21 cellular contexts compared by ENCODE assay signal in the genomic region with DNA sequence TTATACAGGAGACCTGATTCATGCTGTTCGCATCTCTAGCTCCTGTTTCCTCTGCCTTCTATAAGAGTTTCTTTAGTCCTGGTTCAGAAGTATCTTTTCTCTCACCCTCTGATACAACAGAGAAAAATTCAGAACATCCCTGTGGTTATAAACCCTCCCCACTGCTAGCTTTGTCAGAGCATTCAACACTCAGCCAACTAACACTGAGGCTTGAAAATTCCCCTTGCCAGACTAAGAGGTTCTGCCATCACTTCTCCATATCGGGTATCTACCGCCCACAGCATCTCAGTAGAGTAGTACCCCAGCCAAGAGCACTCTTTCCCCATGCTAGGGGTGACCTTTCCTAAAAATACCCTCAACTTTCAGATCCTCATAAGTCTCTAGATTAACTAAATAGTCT. TPM values are rescaled to one million over a fixed set of nuclear protein-coding genes. Genes with fewer than 3 reads are reported as not detected.
DNase-seq lines count a peak whose midpoint lies in the region; ATAC-seq, FAIRE-seq and TF ChIP-seq lines count a peak whose summit lies in the region.
"Had no signal": no experiment of that assay in that cellular context is flagged by ENCODE, and none has a peak within 500 bp of the region (broad histone marks: within the 10 kb centered on the region; RNA-seq: fewer than 3 reads in every experiment).

No MANE protein-coding gene starts in this region.

- H3K9me3 ChIP-seq in gastrocnemius medialis (no peaks in the 10 kb centered on the region), vagina (no peaks in the 10 kb centered on the region)
- H3K9me3 ChIP-seq: Peyer's patch, psoas muscle had no signal

- peak; percentile 27 for DNase-seq in A172 (ENCODE audit: low spot score)
- no peak for DNase-seq in GM18507 (ENCODE audit: extremely low spot score, insufficient read length, low read depth)
- DNase-seq in astrocyte of the cerebellum (ENCODE audit: low read depth) = peak; percentile 51
- peak; percentile 89 for DNase-seq in iris pigment epithelial cell (ENCODE audit: low read depth)
- DNase-seq in gastrocnemius medialis = no peak
- no peak for DNase-seq in HuH-7 (ENCODE audit: low spot score)
- no peak for DNase-seq in NCI-H524 (lab: John Stamatoyannopoulos, UW)
- DNase-seq in vagina (ENCODE audit: extremely low spot score in 2 of 2) = no peak
- DNase-seq: aorta, natural killer cell, NCI-H1048, NCI-H2171 treated with DMSO at 0.1 percent for 48 hours, Peyer's patch, psoas muscle, substantia nigra had no signal

- FAIRE-seq in GM18507 (lab: Jason Lieb, UNC) = peak; percentile 64
- FAIRE-seq: A204.1 had no signal

- TF ChIP-seq POLR2A in gastrocnemius medialis (IDR thresholded peaks at IDR 0.05) (no peak), vagina (IDR thresholded peaks at IDR 0.05) (no peak)

- no peaks in the 10 kb centered on the region for H3K36me3 ChIP-seq in gastrocnemius medialis
- no peaks in the 10 kb centered on the region for H3K36me3 ChIP-seq in vagina
- H3K36me3 ChIP-seq: Peyer's patch had no signal

- TF ChIP-seq CTCF in astrocyte of the cerebellum (IDR thresholded peaks at IDR 0.05; ENCODE audit: low read depth, low read length, missing control alignments) (no peak), gastrocnemius medialis (IDR thresholded peaks at IDR 0.05 in 4 of 5, conservative IDR thresholded peaks at IDR 0.05 in 1 of 5) (no peak), vagina (IDR thresholded peaks at IDR 0.05) (no peak)

- H3K4me1 ChIP-seq in gastrocnemius medialis = peaks cover 0 to 10% of the 10 kb centered on the region in 2 donors
- H3K4me1 ChIP-seq in vagina = no peaks in the 10 kb centered on the region
- H3K4me1 ChIP-seq: Peyer's patch, psoas muscle had no signal

- intact Hi-C loops in gastrocnemius medialis (cut with DNase I; ENCODE audit: low total_unique reads) = no loop called here
- intact Hi-C loops in vagina (cut with DNase I) = no loop called here

- H3K4me3 ChIP-seq in astrocyte of the cerebellum (ENCODE audit: low read depth, low read length) = no peak overlapping the region
- no peak overlapping the region for H3K4me3 ChIP-seq in gastrocnemius medialis
- H3K4me3 ChIP-seq in vagina = no peak overlapping the region
- H3K4me3 ChIP-seq: Peyer's patch, psoas muscle had no signal

- H3K27me3 ChIP-seq in gastrocnemius medialis (no peaks in the 10 kb centered on the region), vagina (no peaks in the 10 kb centered on the region)
- H3K27me3 ChIP-seq: Peyer's patch had no signal

- in situ Hi-C loops in astrocyte of the cerebellum (cut with HindIII; ENCODE audit: low sequenced_read_pairs) = no loop called here
- in situ Hi-C loops in gastrocnemius medialis (cut with MboI; ENCODE audit: low sequenced_read_pairs in 4 of 4) = no loop called here

- ATAC-seq in gastrocnemius medialis = no peak
- ATAC-seq: esophagus mucosa, natural killer cell, psoas muscle had no signal

- H3K27ac ChIP-seq in gastrocnemius medialis (no peak overlapping the region), vagina (no peak overlapping the region)
- H3K27ac ChIP-seq: Peyer's patch, psoas muscle had no signal

RNA-seq across cellular contexts. Expression of gene PIK3R3, which starts 19.6 kb away (rescaled TPM):
- 9.2 and 11.2 TPM in 2 replicates for total RNA-seq in A172 (2014; rRNA removed; shearing (Covaris generic))
- total RNA-seq in gastrocnemius medialis (10 to 100 TPM; 12.1 to 23.8 (median 15.9) TPM), vagina (27.0 TPM)

RNA-seq across cellular contexts. Expression of gene TSPAN1, which starts 22.9 kb away (rescaled TPM):
- 1.6 and 2.3 TPM in 2 replicates for total RNA-seq in A172 (2014; rRNA removed; shearing (Covaris generic))
- 10 to 100 TPM in 1 of 4 donors, 1 to 10 TPM in 2, under 1 TPM in 1; 0.88 to 10.7 (median 6.0) TPM for total RNA-seq in gastrocnemius medialis
- 3.9 TPM for total RNA-seq in vagina
- total RNA-seq: activated CD8-positive, alpha-beta memory T cell treated with anti-CD3 and anti-CD28 coated beads for 36 hours; activated T-helper 2 cell treated with anti-CD3 and anti-CD28 coated beads, Interferon-gamma antibody, Interleukin-2, Interleukin-4, amounts not matched to agents 10 μg/mL and 5 μg/mL and 100 μg/mL, durations not matched to agents 14 hours and 24 hours and 36 hours; natural killer cell had no signal

RNA-seq across cellular contexts. Expression of gene P3R3URF, which starts 24.3 kb away (rescaled TPM):
- not detected in 2 replicates for total RNA-seq in A172 (2014; rRNA removed; shearing (Covaris generic))
- total RNA-seq in gastrocnemius medialis (not detected), vagina (not detected)
- total RNA-seq: activated CD8-positive, alpha-beta memory T cell treated with anti-CD3 and anti-CD28 coated beads for 36 hours; activated T-helper 2 cell treated with anti-CD3 and anti-CD28 coated beads, Interferon-gamma antibody, Interleukin-2, Interleukin-4, amounts not matched to agents 10 μg/mL and 5 μg/mL and 100 μg/mL, durations not matched to agents 14 hours and 24 hours and 36 hours; aorta; dermis microvascular lymphatic vessel endothelial cell; esophagus mucosa; liver; natural killer cell; Peyer's patch; psoas muscle had no signal

RNA-seq across cellular contexts. Expression of gene POMGNT1, which starts 46.2 kb away (rescaled TPM):
- total RNA-seq in A172 (2014; rRNA removed; shearing (Covaris generic)) = 85.5 and 89.7 TPM in 2 replicates
- total RNA-seq in gastrocnemius medialis (100 to 1,000 TPM in 1 of 4 donors, 10 to 100 TPM in 3; 66.2 to 107 (median 92.2) TPM), vagina (28.5 TPM)

RNA-seq across cellular contexts. Expression of gene LURAP1, which starts 51.1 kb away (rescaled TPM):
- 2.5 and 4.2 TPM in 2 replicates for total RNA-seq in A172 (2014; rRNA removed; shearing (Covaris generic))
- 1 to 10 TPM in 1 of 4 donors, under 1 TPM in 2, not detected in 1; 0.39 to 1.9 (median 0.47) TPM for total RNA-seq in gastrocnemius medialis
- 14.0 TPM for total RNA-seq in vagina
- total RNA-seq: natural killer cell had no signal

Comparison
In these comparisons a context has a peak if more than half of its experiments do, and no peak if none do; other contexts are left out.
1. DNase-seq: peak in A172 (single experiment), astrocyte of the cerebellum (single experiment) and iris pigment epithelial cell (single experiment); none in GM18507 (single experiment), gastrocnemius medialis (0 of 2), HuH-7 (single experiment), NCI-H524 (0 of 2) and vagina (0 of 2).